ENCODE assay signal across 24 cellular contexts in genomic region chr21:34821717-34822116, GRCh38.
"Had no signal": no experiment of that assay in that cellular context is flagged by ENCODE, and none has a peak within 500 bp of the region (broad histone marks: within the 10 kb centered on the region; RNA-seq: fewer than 3 reads in every experiment).

No MANE protein-coding gene starts in this region.

- H3K4me1 Mint-ChIP-seq: stimulated activated naive CD8-positive, alpha-beta T cell treated with anti-CD3 and anti-CD28 coated beads, Interleukin-15, amount 100 ng/mL, for 72 hours had no signal

- H3K27ac Mint-ChIP-seq: naive B cell; nephron; stimulated activated naive B cell treated with anti-CD40 and anti-IgM and Interleukin-4, amounts not matched to agents 10 μg/mL and 1 μg/mL and 100 μg/mL, for 72 hours; stimulated activated naive CD8-positive, alpha-beta T cell treated with anti-CD3 and anti-CD28 coated beads, Interleukin-15, amount 100 ng/mL, for 72 hours had no signal

- FAIRE-seq: islet of Langerhans had no signal

- H3K27ac ChIP-seq: dorsolateral prefrontal cortex, gastrocnemius medialis, heart right ventricle, psoas muscle, right lobe of liver, spleen, thoracic aorta had no signal

- H3K27me3 ChIP-seq: gastrocnemius medialis, right lobe of liver, spleen, transverse colon had no signal

- H3K36me3 ChIP-seq: right lobe of liver, thoracic aorta had no signal

- H3K4me3 ChIP-seq: dorsolateral prefrontal cortex, gastrocnemius medialis, heart right ventricle, psoas muscle, right lobe of liver, spleen, thoracic aorta, transverse colon had no signal

- ATAC-seq: esophagus mucosa; gastrocnemius medialis; heart right ventricle; psoas muscle; right lobe of liver; stimulated activated naive B cell treated with anti-CD40 and anti-IgM and Interleukin-4, amounts not matched to agents 10 μg/mL and 1 μg/mL and 100 μg/mL, for 72 hours; stimulated activated naive CD8-positive, alpha-beta T cell treated with anti-CD3 and anti-CD28 coated beads, Interleukin-15, amount 100 ng/mL, for 72 hours had no signal

- H3K9me3 ChIP-seq: gastrocnemius medialis, psoas muscle, right lobe of liver, thoracic aorta, transverse colon had no signal

- H3K4me3 Mint-ChIP-seq: nephron; stimulated activated naive B cell treated with anti-CD40 and anti-IgM and Interleukin-4, amounts not matched to agents 10 μg/mL and 1 μg/mL and 100 μg/mL, for 72 hours; stimulated activated naive CD8-positive, alpha-beta T cell treated with anti-CD3 and anti-CD28 coated beads, Interleukin-15, amount 100 ng/mL, for 72 hours had no signal

- DNase-seq: cortex of kidney; dorsolateral prefrontal cortex; effector CD8-positive, alpha-beta T cell; gastrocnemius medialis; heart right ventricle; hypothalamus; kidney glomerular epithelial cell; mesendoderm; naive B cell; psoas muscle; retina; right lobe of liver; spleen; stimulated activated CD4-positive, alpha-beta T cell treated with anti-CD3 and anti-CD28 coated beads, Interleukin-15, amount 100 ng/mL, for 24 hours; stimulated activated CD4-positive, alpha-beta T cell treated with anti-CD3 and anti-CD28 coated beads, Interleukin-1b, Interleukin-23, amount 100 ng/mL, for 48 hours; stimulated activated CD4-positive, alpha-beta T cell treated with anti-CD3 and anti-CD28 coated beads, Interleukin-4, amount 100 ng/mL, for 4 hours; stimulated activated naive B cell treated with anti-CD40 and anti-IgM and Interleukin-4, amounts not matched to agents 10 μg/mL and 1 μg/mL and 100 μg/mL, for 72 hours; stimulated activated naive CD8-positive, alpha-beta T cell treated with anti-CD3 and anti-CD28 coated beads, Interleukin-15, amount 100 ng/mL, for 72 hours; substantia nigra; transverse colon had no signal

- H3K27me3 Mint-ChIP-seq: naive B cell; stimulated activated naive B cell treated with anti-CD40 and anti-IgM and Interleukin-4, amounts not matched to agents 10 μg/mL and 1 μg/mL and 100 μg/mL, for 72 hours; stimulated activated naive CD8-positive, alpha-beta T cell treated with anti-CD3 and anti-CD28 coated beads, Interleukin-15, amount 100 ng/mL, for 72 hours had no signal

- H3K9me3 Mint-ChIP-seq: stimulated activated naive B cell treated with anti-CD40 and anti-IgM and Interleukin-4, amounts not matched to agents 10 μg/mL and 1 μg/mL and 100 μg/mL, for 72 hours had no signal
